In the genomic region with DNA sequence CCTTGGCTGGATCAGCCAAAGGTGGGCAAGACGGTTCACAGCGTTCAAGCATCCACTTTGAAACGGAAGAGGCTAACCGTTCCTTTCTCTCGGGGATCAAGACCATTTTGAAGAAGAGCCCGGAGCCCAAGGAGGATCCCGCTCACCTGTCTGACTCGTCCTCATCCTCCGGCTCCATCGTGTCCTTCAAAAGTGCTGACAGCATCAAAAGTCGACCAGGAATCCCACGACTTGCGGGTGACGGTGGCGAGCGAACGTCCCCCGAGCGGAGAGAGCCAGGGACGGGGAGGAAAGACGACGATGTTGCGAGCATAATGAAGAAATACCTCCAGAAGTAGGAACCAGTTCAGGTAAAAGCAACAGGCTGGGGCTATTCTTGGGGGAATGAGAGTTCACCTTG, we compare ENCODE assay signal across 23 cellular contexts.
DNase-seq lines count a peak whose midpoint lies in the region; ATAC-seq, FAIRE-seq and TF ChIP-seq lines count a peak whose summit lies in the region.
"Had no signal": no experiment of that assay in that cellular context is flagged by ENCODE, and none has a peak within 500 bp of the region (broad histone marks: within the 10 kb centered on the region; RNA-seq: fewer than 3 reads in every experiment).

No MANE protein-coding gene starts in this region.

- H3K79me1 ChIP-seq in IMR-90 (ENCODE audit: low read depth in 1 of 2, low read length in 2 of 2): no peaks in the 10 kb centered on the region

- H3K36me3 ChIP-seq in HepG2 (replicated peaks in 1 of 2; ENCODE audit: control insufficient read depth in 1 of 2, insufficient read depth in 2 of 2, low read length in 2 of 2) (no peaks in the 10 kb centered on the region), right lobe of liver (no peaks in the 10 kb centered on the region), IMR-90 (ENCODE audit: control insufficient read depth, insufficient read depth, low read length) (no peaks in the 10 kb centered on the region)
- H3K36me3 ChIP-seq: BE2C, BLaER1 had no signal

- TF ChIP-seq CTCF in HepG2 (CRISPR knock-in tag; IDR thresholded peaks at IDR 0.05) (no peak), right lobe of liver (IDR thresholded peaks at IDR 0.05) (no peak), IMR-90 (conservative IDR thresholded peaks at IDR 0.05; ENCODE audit: low read depth, low read length) (no peak)

- no peak overlapping the region for H2AK5ac ChIP-seq in IMR-90 (ENCODE audit: low read depth, low read length)

- H4K8ac ChIP-seq in IMR-90 (ENCODE audit: low read depth in 2 of 2, low read length in 2 of 2): no peak overlapping the region

- POLR2A ChIA-PET in HepG2 (lab: Yijun Ruan, JAX) (no interaction called here), IMR-90 (lab: Charles Lee; ENCODE audit: unreplicated experiment) (no interaction called here)

- whole genome bisulfite sequencing in HepG2 (ENCODE audit: low lambda C conversion rate): 46% methylated on average over 23 of the region's 23 CpGs
- 83% methylated on average over 16 of the region's 23 CpGs for WGBS in right lobe of liver (ENCODE audit: insufficient coverage, low coverage, low lambda C conversion rate, missing lambda C conversion rate)
- 89% methylated on average over 19 of the region's 23 CpGs; no CpG with 5 or more reads in 1 of the 2 experiments for WGBS in IMR-90 (ENCODE audit: extremely low coverage in 2 of 2, insufficient read length in 1 of 2), 2 experiments

- H2BK20ac ChIP-seq in IMR-90 (ENCODE audit: low read depth, low read length): no peak overlapping the region

- H3K27ac ChIP-seq in HepG2 (ENCODE audit: extremely low read length, insufficient read depth, low read length) (no peak overlapping the region), right lobe of liver (no peak overlapping the region), IMR-90 (ENCODE audit: insufficient read depth, low read length) (no peak overlapping the region)
- H3K27ac ChIP-seq: 22Rv1, BLaER1 had no signal

- H3K27me3 ChIP-seq in HepG2 (ENCODE audit: control insufficient read depth in 1 of 2, insufficient read depth in 2 of 2, low read length in 2 of 2): peaks cover 1 to 12% of the 10 kb centered on the region in 2 experiments; a peak in 1 of 5 replicates
- H3K27me3 ChIP-seq in right lobe of liver: no peaks in the 10 kb centered on the region
- no peaks in the 10 kb centered on the region for H3K27me3 ChIP-seq in IMR-90 (ENCODE audit: control insufficient read depth, insufficient read depth, low read length)
- H3K27me3 ChIP-seq: BE2C, BLaER1 had no signal

- H3K4ac ChIP-seq in IMR-90 (ENCODE audit: low read depth, low read length): no peak overlapping the region

- H3K4me1 ChIP-seq in HepG2 (ENCODE audit: insufficient read depth, low read length): no peaks in the 10 kb centered on the region
- H3K4me1 ChIP-seq in right lobe of liver: no peaks in the 10 kb centered on the region
- H3K4me1 ChIP-seq in IMR-90 (ENCODE audit: control insufficient read depth, insufficient read depth, low read length): no peaks in the 10 kb centered on the region
- H3K4me1 ChIP-seq: BE2C, BLaER1 had no signal

- no peak overlapping the region for H2BK5ac ChIP-seq in IMR-90 (ENCODE audit: low read depth, low read length, poor library complexity, severe bottlenecking)

- CTCF ChIA-PET in HepG2 (lab: Yijun Ruan, JAX; ENCODE audit: low intra/inter-chr PET ratio, low total read pairs): no interaction called here
- CTCF ChIA-PET in IMR-90 (lab: Yijun Ruan, JAX): no interaction called here

- BruUV-seq in HepG2 (replicated peaks; lab: Mats Ljungman, UMichigan): no TSS peak
- no TSS peak for BruUV-seq in IMR-90 (replicated peaks; lab: Mats Ljungman, UMichigan)

- H4K20me1 ChIP-seq in HepG2 (ENCODE audit: insufficient read depth, low read length) (no peaks in the 10 kb centered on the region), IMR-90 (ENCODE audit: insufficient read depth, low read length) (no peaks in the 10 kb centered on the region)
- H4K20me1 ChIP-seq: BLaER1 had no signal

- no peak overlapping the region for H2BK15ac ChIP-seq in IMR-90 (ENCODE audit: low read depth, low read length)

- no peak overlapping the region for H2AFZ ChIP-seq in HepG2 (ENCODE audit: low read length)
- H2AFZ ChIP-seq in IMR-90 (replicated peaks; ENCODE audit: low read length, poor library complexity): no peak overlapping the region

- no peak for FAIRE-seq in HepG2 (lab: Jason Lieb, UNC)
- FAIRE-seq: GM12878, GM12892, GM18507, GM19239 had no signal

- H3K9me1 ChIP-seq in IMR-90 (ENCODE audit: insufficient read depth, low read length): no peaks in the 10 kb centered on the region

- in situ Hi-C loops in HepG2 (cut with HindIII; ENCODE audit: extremely low pct_ligation_motif_present, low pct_unique_long_range_greater_than_20kb) (no loop called here), IMR-90 (cut with MboI; ENCODE audit: low sequenced_read_pairs) (no loop called here)

- H4K91ac ChIP-seq in IMR-90 (ENCODE audit: insufficient read depth, low read depth, low read length): no peak overlapping the region

- no peak overlapping the region for H3K14ac ChIP-seq in IMR-90 (replicated peaks; ENCODE audit: low read depth, low read length)

- TF ChIP-seq POLR2A in HepG2 (IDR thresholded peaks at IDR 0.05; ENCODE audit: insufficient read depth in 1 of 2, low read depth in 2 of 2, low read length in 2 of 2): no peak
- no peak for TF ChIP-seq POLR2A in right lobe of liver (IDR thresholded peaks at IDR 0.05)
- TF ChIP-seq POLR2A in IMR-90 (IDR thresholded peaks at IDR 0.05; ENCODE audit: low read depth, low read length): no peak

- H3K9me3 ChIP-seq in HepG2 (ENCODE audit: low read length): no peaks in the 10 kb centered on the region
- H3K9me3 ChIP-seq in right lobe of liver: no peaks in the 10 kb centered on the region
- peaks cover 39% of the 10 kb centered on the region for H3K9me3 ChIP-seq in IMR-90 (ENCODE audit: control insufficient read depth, insufficient read depth, low read length)
- H3K9me3 ChIP-seq: BE2C, BLaER1 had no signal

- TF ChIP-seq EP300 in HepG2 (IDR thresholded peaks at IDR 0.05; ENCODE audit: low read depth in 2 of 2, low read length in 2 of 2) (no peak), HepG2 (CRISPR knock-in tag; IDR thresholded peaks at IDR 0.05; ENCODE audit: borderline replicate concordance) (no peak)

- no peak overlapping the region for H3K18ac ChIP-seq in IMR-90 (ENCODE audit: low read depth, low read length)

- H3K56ac ChIP-seq in IMR-90 (ENCODE audit: extremely low read depth, insufficient read depth, low read length): no peak overlapping the region

- TF ChIP-seq RAD21 in HepG2 (CRISPR knock-in tag; IDR thresholded peaks at IDR 0.05) (no peak), IMR-90 (IDR thresholded peaks at IDR 0.05; ENCODE audit: low read length) (no peak)

- no peak overlapping the region for H2AK9ac ChIP-seq in IMR-90 (replicated peaks; ENCODE audit: low read depth, low read length, poor library complexity)

- H2BK120ac ChIP-seq in IMR-90 (ENCODE audit: low read depth, low read length): no peak overlapping the region

- no peak for ATAC-seq in HepG2
- ATAC-seq in right lobe of liver: no peak
- ATAC-seq in IMR-90 (ENCODE audit: low read depth): no peak
- no peak for ATAC-seq in GM18520 (IDR thresholded peaks at IDR 0.05; ENCODE audit: unreplicated experiment)
- ATAC-seq in left lobe of liver: no peak
- ATAC-seq: GM12878 had no signal

- dilution Hi-C loops in IMR-90 (cut with HindIII; ENCODE audit: low sequenced_read_pairs, unreplicated experiment): no loop called here

- intact Hi-C loops in HepG2 (cut with micrococcal nuclease; ENCODE audit: unreplicated experiment) (no loop called here), right lobe of liver (cut with DNase I) (no loop called here), IMR-90 (cut with micrococcal nuclease) (no loop called here)

- no peak overlapping the region for H3K4me2 ChIP-seq in HepG2 (ENCODE audit: low read depth, low read length)
- H3K4me2 ChIP-seq in IMR-90 (ENCODE audit: low read depth, low read length): no peak overlapping the region
- H3K4me2 ChIP-seq: BLaER1 had no signal

- H4K5ac ChIP-seq in IMR-90 (ENCODE audit: low read depth, low read length): no peak overlapping the region

- no peak overlapping the region for H3K23ac ChIP-seq in IMR-90 (ENCODE audit: low read depth, low read length)

- H3K9ac ChIP-seq in HepG2 (ENCODE audit: insufficient read depth, low read depth, low read length): no peak overlapping the region
- no peak overlapping the region for H3K9ac ChIP-seq in IMR-90 (ENCODE audit: low read depth, low read length)
- H3K9ac ChIP-seq: BLaER1 had no signal

- no peak for DNase-seq in HepG2 (ENCODE audit: low spot score)
- DNase-seq in right lobe of liver: no peak
- DNase-seq in IMR-90: no peak
- DNase-seq in islet precursor cell: peak; percentile 24
- no peak for DNase-seq in DMS79 (lab: John Stamatoyannopoulos, UW)
- no peak for DNase-seq in left lobe of liver (ENCODE audit: low spot score)
- DNase-seq: ACHN; BE2C; C1 segment of cervical spinal cord; CD4-positive, alpha-beta memory T cell; CD8-positive, alpha-beta memory T cell; COR-L47; DMS 273 treated with DMSO at 0.1 percent for 48 hours; DND-41; EL; GDM1 had no signal

- no peaks in the 10 kb centered on the region for H3K79me2 ChIP-seq in HepG2 (ENCODE audit: insufficient read depth, low read length)

- no peak overlapping the region for H3K4me3 ChIP-seq in HepG2 (replicated peaks in 1 of 3; ENCODE audit: insufficient read depth in 1 of 3, low read depth in 2 of 3, low read length in 3 of 3)
- H3K4me3 ChIP-seq in right lobe of liver: no peak overlapping the region
- H3K4me3 ChIP-seq in IMR-90 (ENCODE audit: insufficient read depth, low read depth, low read length): no peak overlapping the region
- H3K4me3 ChIP-seq: BLaER1, GM12878 had no signal

TF ChIP-seq in HepG2, 621 proteins besides CTCF, POLR2A, EP300 and RAD21:
- TF ChIP-seq HNRNPK (IDR thresholded peaks at IDR 0.05; ENCODE audit: low read depth, low read length, poor library complexity, severe bottlenecking) (no peak), MAFK (conservative IDR thresholded peaks at IDR 0.05 in 1 of 2, IDR thresholded peaks at IDR 0.05 in 1 of 2; ENCODE audit: low read length in 2 of 2) (peak; percentile 80 to 88), MAFF (IDR thresholded peaks at IDR 0.05; ENCODE audit: low read depth, low read length) (peak; percentile 74)

TF ChIP-seq in IMR-90, 13 proteins besides CTCF, POLR2A, EP300 and RAD21 (continues in another document):
- TF ChIP-seq MAFK (IDR thresholded peaks at IDR 0.05; ENCODE audit: low read depth, low read length): peak; percentile 74
- TF ChIP-seq FOS (IDR thresholded peaks at IDR 0.05; ENCODE audit: low read depth, low read length): no peak
- no peak for TF ChIP-seq RFX5 (IDR thresholded peaks at IDR 0.05; ENCODE audit: low read depth, low read length)
- TF ChIP-seq CEBPB (IDR thresholded peaks at IDR 0.05; ENCODE audit: low read depth, low read length): no peak
- no peak for TF ChIP-seq BHLHE40 (IDR thresholded peaks at IDR 0.05; ENCODE audit: low read depth, low read length)
